In genomic region chr16:29925173-29925804, GRCh38 we compare ENCODE assay signal across 8 cellular contexts. TPM values are rescaled to one million over a fixed set of nuclear protein-coding genes. Genes with fewer than 3 reads are reported as not detected.
A peak's percentile ranks its signal among the peaks of the same experiment; 100 is the strongest.
DNase-seq lines count a peak whose midpoint lies in the region; ATAC-seq and TF ChIP-seq lines count a peak whose summit lies in the region.

No MANE protein-coding gene starts in this region.

- H3K4me3 ChIP-seq in fibroblast of the aortic adventitia (ENCODE audit: low read depth, low read length): peak overlapping the region; percentile 95
- peak overlapping the region; percentile 83 to 98 for H3K4me3 ChIP-seq in prostate gland

- TF ChIP-seq POLR2A in prostate gland (IDR thresholded peaks at IDR 0.05): no peak

- ATAC-seq in GM21619 (IDR thresholded peaks at IDR 0.05; ENCODE audit: unreplicated experiment): no peak

- intact Hi-C loops in prostate gland (cut with DNase I): loop anchor here (10.0 kb wide), 1 partner anchor 70 kb away; the partner anchor contains the start of genes HIRIP3 and INO80E

- WGBS in prostate gland: 1% methylated on average over 14 of the region's 14 CpGs

- TF ChIP-seq CTCF in fibroblast of the aortic adventitia (IDR thresholded peaks at IDR 0.05; ENCODE audit: insufficient read depth, low read length): no peak
- no peak for TF ChIP-seq CTCF in prostate gland (IDR thresholded peaks at IDR 0.05)

- peaks cover 5% of the 10 kb centered on the region for H3K4me1 ChIP-seq in prostate gland (replicated peaks)

- H3K9me3 ChIP-seq in prostate gland: no peaks in the 10 kb centered on the region

- H3K27ac ChIP-seq in prostate gland: peak overlapping the region in 1 of 2 donors; percentile 89

- peaks cover 0 to 3% of the 10 kb centered on the region in 2 donors for H3K36me3 ChIP-seq in prostate gland

- H3K27me3 ChIP-seq in prostate gland (replicated peaks; ENCODE audit: insufficient read depth): no peaks in the 10 kb centered on the region

- DNase-seq in NCI-H146 (lab: John Stamatoyannopoulos, UW) (peak; percentile 19), NCI-H146 treated with DMSO at 0.1 percent for 48 hours (lab: John Stamatoyannopoulos, UW; ENCODE audit: unreplicated experiment) (no peak), SW480 (ENCODE audit: low spot score) (peak; percentile 25), fibroblast of the aortic adventitia (ENCODE audit: low read depth) (peak; percentile 16), prostate gland (ENCODE audit: low spot score) (no peak), NCI-H774 (lab: John Stamatoyannopoulos, UW) (no peak), COLO668 (lab: John Stamatoyannopoulos, UW; ENCODE audit: unreplicated experiment) (no peak)

RNA-seq across cellular contexts. Expression of gene KCTD13, which starts 0.7 kb away (rescaled TPM):
- total RNA-seq in fibroblast of the aortic adventitia (ENCODE audit: low replicate concordance): 12.5 and 41.9 TPM in 2 replicates
- 100 to 1,000 TPM in 1 of 2 donors, 10 to 100 TPM in 1; 15.9 to 134 TPM for total RNA-seq in prostate gland

RNA-seq across cellular contexts. Expression of gene ASPHD1, which starts 25.0 kb away (rescaled TPM):
- total RNA-seq in fibroblast of the aortic adventitia (ENCODE audit: low replicate concordance): 0.98 and 1.5 TPM in 2 replicates
- 1 to 10 TPM; 1.2 to 5.1 TPM for total RNA-seq in prostate gland

RNA-seq across cellular contexts. Expression of gene SEZ6L2, which starts 25.9 kb away (rescaled TPM):
- total RNA-seq in fibroblast of the aortic adventitia (ENCODE audit: low replicate concordance) (1.4 and 12.3 TPM in 2 replicates), prostate gland (10 to 100 TPM; 60.7 to 62.9 TPM)

RNA-seq across cellular contexts. Expression of gene TMEM219, which starts 36.6 kb away (rescaled TPM):
- 57.3 and 68.0 TPM in 2 replicates for total RNA-seq in fibroblast of the aortic adventitia (ENCODE audit: low replicate concordance)
- 100 to 1,000 TPM; 188 to 218 TPM for total RNA-seq in prostate gland

RNA-seq across cellular contexts. Expression of gene TAOK2, which starts 48.4 kb away (rescaled TPM):
- total RNA-seq in fibroblast of the aortic adventitia (ENCODE audit: low replicate concordance) (44.6 and 57.2 TPM in 2 replicates), prostate gland (10 to 100 TPM; 43.8 to 97.4 TPM)

Comparison
In these comparisons a context has a peak if more than half of its experiments do, and no peak if none do; other contexts are left out.
1. DNase-seq: peak in NCI-H146 (single experiment), SW480 (single experiment) and fibroblast of the aortic adventitia (single experiment); none in NCI-H146 treated with DMSO at 0.1 percent for 48 hours (single experiment), prostate gland (single experiment), NCI-H774 (single experiment) and COLO668 (single experiment).